In genomic region chrX:152831391-152831790, GRCh38 we compare ENCODE assay signal across 1 cellular context.
TF ChIP-seq lines count a peak whose summit lies in the region.

No MANE protein-coding gene starts in this region.

TF ChIP-seq in HepG2, 621 proteins besides CTCF, POLR2A, EP300 and RAD21:
- TF ChIP-seq ZKSCAN8 (CRISPR knock-in tag; IDR thresholded peaks at IDR 0.05; ENCODE audit: borderline replicate concordance) (no peak), ZEB1 (IDR thresholded peaks at IDR 0.05; ENCODE audit: insufficient replicate concordance, low read depth) (no peak), ZC3H13 (CRISPR knock-in tag; IDR thresholded peaks at IDR 0.05) (no peak)
